Comparison of ENCODE assay signal across 11 cellular contexts in the genomic region with DNA sequence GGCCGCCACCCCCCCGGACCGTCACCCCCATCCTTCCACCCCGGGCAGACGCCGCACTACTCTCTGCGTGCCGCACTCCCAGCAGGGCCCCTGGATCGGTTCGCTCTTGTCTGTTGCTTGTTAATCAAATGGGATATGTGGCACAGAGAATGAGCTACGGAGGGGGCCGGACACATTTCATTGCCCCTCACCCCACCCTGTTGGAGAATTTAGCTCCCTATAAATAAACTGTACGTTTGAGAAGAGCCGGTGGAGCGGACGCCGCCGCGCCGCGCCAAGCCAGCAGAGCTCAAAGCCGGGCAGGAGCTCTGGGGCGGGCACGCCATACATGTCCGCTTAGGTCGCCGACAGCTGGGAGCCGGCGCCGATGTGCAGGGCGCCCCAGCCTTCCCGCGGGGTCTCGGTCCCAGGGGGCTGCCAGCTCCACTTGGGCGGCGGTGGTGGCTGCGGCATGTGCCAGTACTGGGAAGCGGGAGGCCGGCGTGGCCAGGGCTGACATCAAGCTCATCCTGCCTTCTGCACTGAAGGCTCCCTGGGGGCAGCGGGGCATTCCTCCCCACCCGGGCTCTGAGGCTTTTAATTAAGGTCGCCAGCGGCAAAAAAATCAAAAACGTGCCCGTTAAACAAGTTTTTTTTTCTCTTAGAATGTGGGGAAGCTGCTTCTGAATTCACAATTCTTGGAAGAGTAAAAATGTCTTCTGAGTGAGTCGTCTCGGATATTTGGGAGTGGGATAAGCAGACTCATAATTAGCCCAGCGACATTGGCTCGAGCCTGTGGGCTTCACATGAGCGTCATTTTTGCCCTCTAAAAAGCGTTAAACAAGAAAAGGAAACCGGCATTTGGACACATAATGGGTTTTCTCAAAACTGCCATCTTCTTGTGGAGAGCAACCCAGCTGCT. TPM values are rescaled to one million over a fixed set of nuclear protein-coding genes. Genes with fewer than 3 reads are reported as not detected.
A peak's percentile ranks its signal among the peaks of the same experiment; 100 is the strongest.
DNase-seq lines count a peak whose midpoint lies in the region; ATAC-seq and TF ChIP-seq lines count a peak whose summit lies in the region.
"Had no signal": no experiment of that assay in that cellular context is flagged by ENCODE, and none has a peak within 500 bp of the region (broad histone marks: within the 10 kb centered on the region; RNA-seq: fewer than 3 reads in every experiment).

No MANE protein-coding gene starts in this region.

- H3K27ac ChIP-seq in suprapubic skin (no peak overlapping the region), Karpas-422 (ENCODE audit: low read length) (no peak overlapping the region)
- H3K27ac ChIP-seq: body of pancreas, neutrophil had no signal

- no peak for ATAC-seq in activated T-cell treated with anti-CD3 and anti-CD28 coated beads, Interleukin-2, amount 50 U/mL, for 4 hours
- ATAC-seq in stimulated activated memory B cell treated with anti-CD40 and anti-IgM and Interleukin-4, amounts not matched to agents 10 μg/mL and 1 μg/mL and 100 μg/mL, for 72 hours, result no peak

- H3K4me3 ChIP-seq in suprapubic skin (peak overlapping the region; percentile 47), Karpas-422 (ENCODE audit: low read length) (no peak overlapping the region)
- H3K4me3 ChIP-seq: body of pancreas had no signal

- no peak for TF ChIP-seq POLR2A in suprapubic skin (IDR thresholded peaks at IDR 0.05)

- peaks cover 54% of the 10 kb centered on the region for H3K27me3 ChIP-seq in suprapubic skin
- no peaks in the 10 kb centered on the region for H3K27me3 ChIP-seq in Karpas-422 (ENCODE audit: low read length)
- H3K27me3 ChIP-seq: body of pancreas had no signal

- H3K4me1 ChIP-seq in suprapubic skin (peaks cover 31% of the 10 kb centered on the region), Karpas-422 (ENCODE audit: low read length) (no peaks in the 10 kb centered on the region)

- H3K79me2 ChIP-seq in Karpas-422 (ENCODE audit: low read length), result no peaks in the 10 kb centered on the region

- DNase-seq in activated T-cell treated with anti-CD3 and anti-CD28 coated beads, Interleukin-2, amount 50 U/mL, for 4 hours, result no peak
- no peak for DNase-seq in activated T-cell treated with anti-CD3 and anti-CD28 coated beads, Interleukin-2, amount 50 U/mL, for 1 hour
- no peak for DNase-seq in MCF 10A (ENCODE audit: unreplicated experiment)
- peak; percentile 12 to 15 for DNase-seq in lung microvascular endothelial cell (ENCODE audit: low read depth in 2 of 2)
- no peak for DNase-seq in suprapubic skin (ENCODE audit: low spot score in 2 of 2)
- no peak for DNase-seq in T-helper 2 cell treated with Interferon-gamma antibody and Interleukin-4, amounts not matched to agents 5 μg/mL and 100 μg/mL, for 36 hours (ENCODE audit: low spot score)
- no peak for DNase-seq in Karpas-422

- no peak for TF ChIP-seq EP300 in suprapubic skin (IDR thresholded peaks at IDR 0.05)

- H3K4me2 ChIP-seq in Karpas-422 (ENCODE audit: low read depth, low read length, poor library complexity, severe bottlenecking), result no peak overlapping the region

- H4K20me1 ChIP-seq in Karpas-422 (ENCODE audit: insufficient read depth, low read depth, low read length), result no peaks in the 10 kb centered on the region

- peaks cover 11% of the 10 kb centered on the region for H3K4me1 Mint-ChIP-seq in activated T-cell treated with anti-CD3 and anti-CD28 coated beads, Interleukin-2, amount 50 U/mL, for 4 hours (ENCODE audit: low read depth)
- H3K4me1 Mint-ChIP-seq in MCF 10A (ENCODE audit: insufficient read depth, unreplicated experiment), result no peaks in the 10 kb centered on the region
- H3K4me1 Mint-ChIP-seq in T-helper 2 cell treated with Interferon-gamma antibody and Interleukin-4, amounts not matched to agents 5 μg/mL and 100 μg/mL, for 36 hours (ENCODE audit: low read depth), result peaks cover 2% of the 10 kb centered on the region
- H3K4me1 Mint-ChIP-seq in stimulated activated memory B cell treated with anti-CD40 and anti-IgM and Interleukin-4, amounts not matched to agents 10 μg/mL and 1 μg/mL and 100 μg/mL, for 72 hours, result peaks cover 20% of the 10 kb centered on the region

- H3K9me3 ChIP-seq in suprapubic skin (no peaks in the 10 kb centered on the region), Karpas-422 (ENCODE audit: low read length) (no peaks in the 10 kb centered on the region)
- H3K9me3 ChIP-seq: body of pancreas, neutrophil had no signal

- POLR2A ChIA-PET in MCF 10A (lab: Yijun Ruan, JAX), result interaction anchor here (0.6 to 0.7 kb wide), 2 partner anchors 48 to 225 kb away, joined by 3 read pairs; a partner anchor contains a TSS

- TF ChIP-seq CTCF in MCF 10A (IDR thresholded peaks at IDR 0.05; ENCODE audit: unreplicated experiment) (no peak), suprapubic skin (IDR thresholded peaks at IDR 0.05) (no peak)

- no peak overlapping the region for H2AFZ ChIP-seq in Karpas-422 (ENCODE audit: low read length)

- H3K27ac Mint-ChIP-seq in MCF 10A (ENCODE audit: low read depth, unreplicated experiment), result no peak overlapping the region
- no peak overlapping the region for H3K27ac Mint-ChIP-seq in T-helper 2 cell treated with Interferon-gamma antibody and Interleukin-4, amounts not matched to agents 5 μg/mL and 100 μg/mL, for 36 hours
- H3K27ac Mint-ChIP-seq in stimulated activated memory B cell treated with anti-CD40 and anti-IgM and Interleukin-4, amounts not matched to agents 10 μg/mL and 1 μg/mL and 100 μg/mL, for 72 hours, result no peak overlapping the region
- H3K27ac Mint-ChIP-seq: activated CD4-positive, alpha-beta T cell treated with anti-CD3 and anti-CD28 coated beads for 36 hours had no signal

- no peaks in the 10 kb centered on the region for H3K36me3 Mint-ChIP-seq in activated T-cell treated with anti-CD3 and anti-CD28 coated beads, Interleukin-2, amount 50 U/mL, for 4 hours (ENCODE audit: insufficient read depth)
- H3K36me3 Mint-ChIP-seq in MCF 10A (ENCODE audit: insufficient read depth, unreplicated experiment), result no peaks in the 10 kb centered on the region
- no peaks in the 10 kb centered on the region for H3K36me3 Mint-ChIP-seq in T-helper 2 cell treated with Interferon-gamma antibody and Interleukin-4, amounts not matched to agents 5 μg/mL and 100 μg/mL, for 36 hours (ENCODE audit: low read depth)
- no peaks in the 10 kb centered on the region for H3K36me3 Mint-ChIP-seq in stimulated activated memory B cell treated with anti-CD40 and anti-IgM and Interleukin-4, amounts not matched to agents 10 μg/mL and 1 μg/mL and 100 μg/mL, for 72 hours

- intact Hi-C loops in MCF 10A (cut with micrococcal nuclease), result no loop called here

- H3K4me3 Mint-ChIP-seq in activated T-cell treated with anti-CD3 and anti-CD28 coated beads, Interleukin-2, amount 50 U/mL, for 4 hours, result peak overlapping the region; percentile 47
- H3K4me3 Mint-ChIP-seq in MCF 10A (ENCODE audit: unreplicated experiment), result peak overlapping the region; percentile 67
- no peak overlapping the region for H3K4me3 Mint-ChIP-seq in T-helper 2 cell treated with Interferon-gamma antibody and Interleukin-4, amounts not matched to agents 5 μg/mL and 100 μg/mL, for 36 hours
- no peak overlapping the region for H3K4me3 Mint-ChIP-seq in stimulated activated memory B cell treated with anti-CD40 and anti-IgM and Interleukin-4, amounts not matched to agents 10 μg/mL and 1 μg/mL and 100 μg/mL, for 72 hours

- 44% methylated on average over 47 of the region's 53 CpGs for WGBS in suprapubic skin

- no peak overlapping the region for H3K9ac ChIP-seq in Karpas-422 (ENCODE audit: low read length)

- H3K36me3 ChIP-seq in suprapubic skin, result no peaks in the 10 kb centered on the region
- no peaks in the 10 kb centered on the region for H3K36me3 ChIP-seq in Karpas-422 (ENCODE audit: insufficient read depth, low read length)
- H3K36me3 ChIP-seq: neutrophil had no signal

- peaks cover 57% of the 10 kb centered on the region for H3K27me3 Mint-ChIP-seq in activated T-cell treated with anti-CD3 and anti-CD28 coated beads, Interleukin-2, amount 50 U/mL, for 4 hours (ENCODE audit: low read depth)
- peaks cover 57% of the 10 kb centered on the region for H3K27me3 Mint-ChIP-seq in MCF 10A (ENCODE audit: insufficient read depth, unreplicated experiment)
- H3K27me3 Mint-ChIP-seq in T-helper 2 cell treated with Interferon-gamma antibody and Interleukin-4, amounts not matched to agents 5 μg/mL and 100 μg/mL, for 36 hours (ENCODE audit: low read depth), result peaks cover 56% of the 10 kb centered on the region
- peaks cover 57% of the 10 kb centered on the region for H3K27me3 Mint-ChIP-seq in stimulated activated memory B cell treated with anti-CD40 and anti-IgM and Interleukin-4, amounts not matched to agents 10 μg/mL and 1 μg/mL and 100 μg/mL, for 72 hours

- H3K9me2 ChIP-seq in Karpas-422 (replicated peaks; ENCODE audit: insufficient read depth, low read length), result no peaks in the 10 kb centered on the region

- CTCF ChIA-PET in MCF 10A (lab: Yijun Ruan, JAX), result interaction anchor here (0.5 to 4.4 kb wide), 10 partner anchors 13 to 1109 kb away, joined by 3 to 29 read pairs (median 4); no protein-coding TSS in a partner anchor

- BruUV-seq in MCF 10A (replicated peaks; lab: Mats Ljungman, UMichigan), result no TSS peak

- no peaks in the 10 kb centered on the region for H3K9me3 Mint-ChIP-seq in activated T-cell treated with anti-CD3 and anti-CD28 coated beads, Interleukin-2, amount 50 U/mL, for 4 hours
- no peaks in the 10 kb centered on the region for H3K9me3 Mint-ChIP-seq in MCF 10A (ENCODE audit: unreplicated experiment)
- H3K9me3 Mint-ChIP-seq in T-helper 2 cell treated with Interferon-gamma antibody and Interleukin-4, amounts not matched to agents 5 μg/mL and 100 μg/mL, for 36 hours, result no peaks in the 10 kb centered on the region
- H3K9me3 Mint-ChIP-seq in stimulated activated memory B cell treated with anti-CD40 and anti-IgM and Interleukin-4, amounts not matched to agents 10 μg/mL and 1 μg/mL and 100 μg/mL, for 72 hours, result peaks cover 3% of the 10 kb centered on the region

RNA-seq across cellular contexts. Expression of a gene that starts 1.1 kb away (rescaled TPM):
- total RNA-seq in activated T-cell treated with anti-CD3 and anti-CD28 coated beads, Interleukin-2, amount 50 U/mL, for 4 hours, result not detected
- total RNA-seq in MCF 10A (2022) (0.12 and 0.70 TPM in 2 replicates), lung microvascular endothelial cell (under 0.01 and 0.20 TPM in 2 replicates), suprapubic skin (1 to 10 TPM in 3 of 4 donors, under 1 TPM in 1; 0.68 to 3.1 (median 1.8) TPM)
- not detected in 2 replicates for total RNA-seq in Karpas-422 (2014; rRNA removed; shearing (Covaris generic); ENCODE audit: low replicate concordance)

Comparison
In these comparisons a context has a peak if more than half of its experiments do, and no peak if none do; other contexts are left out.
1. DNase-seq: peak in lung microvascular endothelial cell (2 of 2); none in activated T-cell treated with anti-CD3 and anti-CD28 coated beads, Interleukin-2, amount 50 U/mL, for 4 hours (single experiment), activated T-cell treated with anti-CD3 and anti-CD28 coated beads, Interleukin-2, amount 50 U/mL, for 1 hour (single experiment), MCF 10A (single experiment), suprapubic skin (0 of 2), T-helper 2 cell treated with Interferon-gamma antibody and Interleukin-4, amounts not matched to agents 5 μg/mL and 100 μg/mL, for 36 hours (single experiment) and Karpas-422 (single experiment).
2. H3K4me3 Mint-ChIP-seq: peak in activated T-cell treated with anti-CD3 and anti-CD28 coated beads, Interleukin-2, amount 50 U/mL, for 4 hours (single experiment) and MCF 10A (single experiment); none in T-helper 2 cell treated with Interferon-gamma antibody and Interleukin-4, amounts not matched to agents 5 μg/mL and 100 μg/mL, for 36 hours (single experiment) and stimulated activated memory B cell treated with anti-CD40 and anti-IgM and Interleukin-4, amounts not matched to agents 10 μg/mL and 1 μg/mL and 100 μg/mL, for 72 hours (single experiment).